25 cellular contexts compared by ENCODE assay signal in genomic region chr13:94269557-94269956, GRCh38.
"Had no signal": no experiment of that assay in that cellular context is flagged by ENCODE, and none has a peak within 500 bp of the region (broad histone marks: within the 10 kb centered on the region; RNA-seq: fewer than 3 reads in every experiment).

No MANE protein-coding gene starts in this region.

- H3K27me3 ChIP-seq: hepatocyte, spleen, tibial artery, upper lobe of left lung, uterus had no signal

- H3K9ac ChIP-seq: parathyroid adenoma had no signal

- H3K27me3 Mint-ChIP-seq: stimulated activated memory B cell treated with anti-CD40 and anti-IgM and Interleukin-4, amounts not matched to agents 10 μg/mL and 1 μg/mL and 100 μg/mL, for 72 hours; stimulated activated naive CD8-positive, alpha-beta T cell treated with anti-CD3 and anti-CD28 coated beads, Interleukin-15, Interleukin-2, amounts not matched to agents 100 ng/mL and 50 ng/mL, for 24 hours had no signal

- DNase-seq: effector CD4-positive, alpha-beta T cell; endodermal cell; erythroblast; foreskin melanocyte; head of caudate nucleus; kidney; left cardiac atrium; mesendoderm; naive B cell; psoas muscle; retina; spleen; stimulated activated CD4-positive, alpha-beta T cell treated with anti-CD3 and anti-CD28 coated beads, Interleukin-15, amount 100 ng/mL, for 24 hours; stimulated activated CD4-positive, alpha-beta T cell treated with anti-CD3 and anti-CD28 coated beads, Interleukin-1b, Interleukin-23, amount 100 ng/mL, for 48 hours; stimulated activated CD4-positive, alpha-beta T cell treated with anti-CD3 and anti-CD28 coated beads, Interleukin-4, amount 100 ng/mL, for 24 hours; tibial artery; upper lobe of left lung; uterus had no signal

- H3K36me3 Mint-ChIP-seq: stimulated activated memory B cell treated with anti-CD40 and anti-IgM and Interleukin-4, amounts not matched to agents 10 μg/mL and 1 μg/mL and 100 μg/mL, for 72 hours had no signal

- H3K27ac Mint-ChIP-seq: endodermal cell; nephron; stimulated activated memory B cell treated with anti-CD40 and anti-IgM and Interleukin-4, amounts not matched to agents 10 μg/mL and 1 μg/mL and 100 μg/mL, for 72 hours; stimulated activated naive CD8-positive, alpha-beta T cell treated with anti-CD3 and anti-CD28 coated beads, Interleukin-15, Interleukin-2, amounts not matched to agents 100 ng/mL and 50 ng/mL, for 24 hours had no signal

- ATAC-seq: left cardiac atrium; psoas muscle; sciatic nerve; stimulated activated memory B cell treated with anti-CD40 and anti-IgM and Interleukin-4, amounts not matched to agents 10 μg/mL and 1 μg/mL and 100 μg/mL, for 72 hours had no signal

- H3K9me3 Mint-ChIP-seq: nephron; stimulated activated naive CD8-positive, alpha-beta T cell treated with anti-CD3 and anti-CD28 coated beads, Interleukin-15, Interleukin-2, amounts not matched to agents 100 ng/mL and 50 ng/mL, for 24 hours had no signal

- H3K36me3 ChIP-seq: spleen, tibial artery, upper lobe of left lung, uterus had no signal

- H2AFZ ChIP-seq: hepatocyte, parathyroid adenoma had no signal

- H3K4me2 ChIP-seq: hepatocyte had no signal

- H3K4me1 Mint-ChIP-seq: naive B cell; nephron; stimulated activated memory B cell treated with anti-CD40 and anti-IgM and Interleukin-4, amounts not matched to agents 10 μg/mL and 1 μg/mL and 100 μg/mL, for 72 hours had no signal

- H3K4me1 ChIP-seq: parathyroid adenoma, psoas muscle, spleen, tibial artery, upper lobe of left lung, uterus had no signal

- FAIRE-seq: endothelial cell of umbilical vein, kidney had no signal

- H3K27ac ChIP-seq: hepatocyte, parathyroid adenoma, psoas muscle, spleen, tibial artery, upper lobe of left lung, uterus had no signal

- H3K9me3 ChIP-seq: psoas muscle, spleen, tibial artery, upper lobe of left lung, uterus had no signal

- H3K4me3 ChIP-seq: hepatocyte, psoas muscle, spleen, tibial artery, upper lobe of left lung, uterus had no signal

- H3K4me3 Mint-ChIP-seq: endodermal cell; naive B cell; nephron; stimulated activated memory B cell treated with anti-CD40 and anti-IgM and Interleukin-4, amounts not matched to agents 10 μg/mL and 1 μg/mL and 100 μg/mL, for 72 hours; stimulated activated naive CD8-positive, alpha-beta T cell treated with anti-CD3 and anti-CD28 coated beads, Interleukin-15, Interleukin-2, amounts not matched to agents 100 ng/mL and 50 ng/mL, for 24 hours had no signal

- H3K79me2 ChIP-seq: hepatocyte, parathyroid adenoma had no signal
